ENCODE assay signal across 8 cellular contexts in the genomic region with DNA sequence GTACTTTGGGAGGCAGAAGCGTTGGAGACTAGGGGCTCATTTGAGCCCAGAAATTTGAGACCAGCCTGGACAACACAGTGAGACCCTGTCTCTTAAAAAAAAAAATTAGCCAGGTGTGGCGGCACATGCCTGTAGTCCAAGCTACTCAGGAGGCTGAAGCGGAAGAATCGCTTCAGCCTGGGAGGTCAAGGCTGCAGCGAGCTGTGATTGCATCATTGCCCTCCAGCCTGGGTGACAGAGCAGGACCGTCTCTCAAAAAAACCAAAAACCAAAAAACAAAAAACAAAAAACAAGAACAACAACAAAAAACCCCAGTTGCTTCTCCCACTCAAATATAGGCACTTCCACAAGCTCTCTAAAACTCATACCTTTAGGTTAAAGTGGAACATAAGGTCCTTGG. TPM values are rescaled to one million over a fixed set of nuclear protein-coding genes. Genes with fewer than 3 reads are reported as not detected.
"Had no signal": no experiment of that assay in that cellular context is flagged by ENCODE, and none has a peak within 500 bp of the region (broad histone marks: within the 10 kb centered on the region; RNA-seq: fewer than 3 reads in every experiment).

No MANE protein-coding gene starts in this region.

- H3K4me2 ChIP-seq: KMS-11 had no signal

- DNase-seq: IMR-90, KG1 had no signal

- FAIRE-seq: HTR-8/SVneo had no signal

- H3K27ac ChIP-seq: HL-60, KMS-11 had no signal

- H3K9ac ChIP-seq: KMS-11 had no signal

RNA-seq across cellular contexts. Expression of a gene that starts 27.4 kb away (rescaled TPM):
- total RNA-seq: HT-29, HT1080, IMR-90 had no signal
- polyA plus RNA-seq: IgD-negative memory B cell, IMR-90 had no signal
